Comparison of ENCODE assay signal across 30 cellular contexts in genomic region chr1:98881911-98882310, GRCh38.
"Had no signal": no experiment of that assay in that cellular context is flagged by ENCODE, and none has a peak within 500 bp of the region (broad histone marks: within the 10 kb centered on the region; RNA-seq: fewer than 3 reads in every experiment).

No MANE protein-coding gene starts in this region.

- H3K4me1 ChIP-seq: ascending aorta, body of pancreas, breast epithelium had no signal

- H3K27me3 ChIP-seq: ascending aorta, body of pancreas, breast epithelium had no signal

- H3K36me3 ChIP-seq: ascending aorta, breast epithelium had no signal

- DNase-seq: activated CD4-positive, alpha-beta T cell treated with anti-CD3 and anti-CD28 coated beads, Interleukin-2, amount 10 ng/mL, durations not matched to agents 24 days and 14 days; activated CD4-positive, alpha-beta T cell treated with anti-CD3 and anti-CD28 coated beads, Interleukin-2, amount 50 U/mL, for 4 hours; activated CD8-positive, alpha-beta T cell treated with anti-CD3 and anti-CD28 coated beads for 36 hours; activated gamma-delta T cell; activated naive CD4-positive, alpha-beta T cell treated with Interleukin-2 at 50 U/mL for 16 hours; activated naive CD8-positive, alpha-beta T cell treated with anti-CD3 and anti-CD28 coated beads, Interleukin-2, amount 10 ng/mL, durations not matched to agents 7 days and 5 days; activated T-cell treated with anti-CD3 and anti-CD28 coated beads, Interleukin-2, amount 50 U/mL, for 24 hours; amygdala; body of pancreas; caudate nucleus; cerebellar nuclear complex; NCI-H1092 treated with DMSO at 0.1 percent for 48 hours; NCI-H1417; NCI-H146; NCI-H187; NCI-H2081; NCI-H2171 treated with DMSO at 0.1 percent for 48 hours; NCI-H2227 treated with DMSO at 0.1 percent for 48 hours; NCI-H446; NCI-H510A treated with DMSO at 0.1 percent for 48 hours; NCI-H69; NCI-H82; PC-9; SIG-M5 had no signal

- H3K27ac ChIP-seq: ascending aorta, body of pancreas, breast epithelium, KMS-11, PC-9, RWPE1 had no signal

- ATAC-seq: activated CD8-positive, alpha-beta T cell treated with anti-CD3 and anti-CD28 coated beads for 36 hours; body of pancreas; Right ventricle myocardium inferior; SK-N-SH treated with all-trans-retinoic acid at 6 μM for 48 hours had no signal

- H3K9me3 ChIP-seq: ascending aorta, body of pancreas had no signal

- H3K4me3 ChIP-seq: ascending aorta, body of pancreas, breast epithelium, PC-9 had no signal
